Comparison of ENCODE assay signal across 17 cellular contexts in genomic region chr9:128389395-128390149, GRCh38.
A peak's percentile ranks its signal among the peaks of the same experiment; 100 is the strongest.
DNase-seq lines count a peak whose midpoint lies in the region; ATAC-seq lines count a peak whose summit lies in the region.
"Had no signal": no experiment of that assay in that cellular context is flagged by ENCODE, and none has a peak within 500 bp of the region (broad histone marks: within the 10 kb centered on the region; RNA-seq: fewer than 3 reads in every experiment).

No MANE protein-coding gene starts in this region.

- no peaks in the 10 kb centered on the region for H3K4me1 Mint-ChIP-seq in stimulated activated naive B cell treated with anti-CD40 and anti-IgM and Interleukin-4, amounts not matched to agents 10 μg/mL and 1 μg/mL and 100 μg/mL, for 72 hours
- H3K4me1 Mint-ChIP-seq: activated CD4-positive, alpha-beta T cell treated with anti-CD3 and anti-CD28 coated beads for 36 hours; CD4-positive, CD25-positive, alpha-beta regulatory T cell had no signal

- no peak overlapping the region for H3K4me3 Mint-ChIP-seq in stimulated activated naive B cell treated with anti-CD40 and anti-IgM and Interleukin-4, amounts not matched to agents 10 μg/mL and 1 μg/mL and 100 μg/mL, for 72 hours
- H3K4me3 Mint-ChIP-seq: activated CD4-positive, alpha-beta T cell treated with anti-CD3 and anti-CD28 coated beads for 36 hours; activated naive CD4-positive, alpha-beta T cell treated with anti-CD3 and anti-CD28 coated beads for 36 hours; CD4-positive, CD25-positive, alpha-beta regulatory T cell had no signal

- peaks cover 46 to 54% of the 10 kb centered on the region in 2 donors for H3K36me3 Mint-ChIP-seq in stimulated activated naive B cell treated with anti-CD40 and anti-IgM and Interleukin-4, amounts not matched to agents 10 μg/mL and 1 μg/mL and 100 μg/mL, for 72 hours

- peak; percentile 13 to 15 for DNase-seq in SHP77 (lab: John Stamatoyannopoulos, UW)
- DNase-seq in SHP77 treated with DMSO at 0.1 percent for 48 hours (lab: John Stamatoyannopoulos, UW) = no peak
- peak; percentile 81 for DNase-seq in NCI-H2196 treated with DMSO at 0.1 percent for 48 hours (lab: John Stamatoyannopoulos, UW; ENCODE audit: unreplicated experiment)
- peak; percentile 54 for DNase-seq in ecto neural progenitor cell (ENCODE audit: low spot score)
- DNase-seq in superior temporal gyrus (ENCODE audit: extremely low spot score) = peak; percentile 63
- DNase-seq in stimulated activated naive B cell treated with anti-CD40 and anti-IgM and Interleukin-4, amounts not matched to agents 10 μg/mL and 1 μg/mL and 100 μg/mL, for 72 hours = no peak
- DNase-seq: activated CD4-positive, alpha-beta T cell treated with anti-CD3 and anti-CD28 coated beads for 36 hours; activated naive CD4-positive, alpha-beta T cell treated with anti-CD3 and anti-CD28 coated beads for 36 hours; brain microvascular endothelial cell; CD4-positive, CD25-positive, alpha-beta regulatory T cell; effector CD8-positive, alpha-beta T cell; mesenchymal stem cell; Peyer's patch; right cardiac atrium had no signal

- H3K27ac Mint-ChIP-seq in stimulated activated naive B cell treated with anti-CD40 and anti-IgM and Interleukin-4, amounts not matched to agents 10 μg/mL and 1 μg/mL and 100 μg/mL, for 72 hours = no peak overlapping the region
- H3K27ac Mint-ChIP-seq: activated CD4-positive, alpha-beta T cell treated with anti-CD3 and anti-CD28 coated beads for 36 hours; activated naive CD4-positive, alpha-beta T cell treated with anti-CD3 and anti-CD28 coated beads for 36 hours; CD4-positive, CD25-positive, alpha-beta regulatory T cell had no signal

- H3K27me3 Mint-ChIP-seq in stimulated activated naive B cell treated with anti-CD40 and anti-IgM and Interleukin-4, amounts not matched to agents 10 μg/mL and 1 μg/mL and 100 μg/mL, for 72 hours = no peaks in the 10 kb centered on the region
- H3K27me3 Mint-ChIP-seq: activated CD4-positive, alpha-beta T cell treated with anti-CD3 and anti-CD28 coated beads for 36 hours had no signal

- ATAC-seq in GM21423 (IDR thresholded peaks at IDR 0.05; ENCODE audit: unreplicated experiment) = no peak
- ATAC-seq in stimulated activated naive B cell treated with anti-CD40 and anti-IgM and Interleukin-4, amounts not matched to agents 10 μg/mL and 1 μg/mL and 100 μg/mL, for 72 hours (replicated peaks) = no peak
- no peak for ATAC-seq in HG03521 (IDR thresholded peaks at IDR 0.05; ENCODE audit: unreplicated experiment)
- ATAC-seq: A549; activated CD4-positive, alpha-beta T cell treated with anti-CD3 and anti-CD28 coated beads for 36 hours; right cardiac atrium had no signal

- no peaks in the 10 kb centered on the region for H3K9me3 Mint-ChIP-seq in stimulated activated naive B cell treated with anti-CD40 and anti-IgM and Interleukin-4, amounts not matched to agents 10 μg/mL and 1 μg/mL and 100 μg/mL, for 72 hours
- H3K9me3 Mint-ChIP-seq: activated naive CD4-positive, alpha-beta T cell treated with anti-CD3 and anti-CD28 coated beads for 36 hours had no signal

Comparison
In these comparisons a context has a peak if more than half of its experiments do, and no peak if none do; other contexts are left out.
1. DNase-seq: peak in SHP77 (2 of 2), NCI-H2196 treated with DMSO at 0.1 percent for 48 hours (single experiment), ecto neural progenitor cell (single experiment) and superior temporal gyrus (single experiment); none in SHP77 treated with DMSO at 0.1 percent for 48 hours (single experiment) and stimulated activated naive B cell treated with anti-CD40 and anti-IgM and Interleukin-4, amounts not matched to agents 10 μg/mL and 1 μg/mL and 100 μg/mL, for 72 hours (single experiment).